1 cellular context compared by ENCODE assay signal in genomic region chr10:68562666-68563522, GRCh38.
TF ChIP-seq lines count a peak whose summit lies in the region.

No MANE protein-coding gene starts in this region.

TF ChIP-seq in K562, 482 proteins besides CTCF, POLR2A, EP300 and RAD21 (continued from another document and continues in another):
- peak; percentile 76 for TF ChIP-seq PRDM10 (IDR thresholded peaks at IDR 0.05; ENCODE audit: partially characterized antibody)
- TF ChIP-seq TFAM (CRISPR knock-in tag; conservative IDR thresholded peaks at IDR 0.05) = no peak
- no peak for TF ChIP-seq CBFB (CRISPR knock-in tag; IDR thresholded peaks at IDR 0.05)
- TF ChIP-seq YY1 (IDR thresholded peaks at IDR 0.05; ENCODE audit: borderline replicate concordance in 1 of 3, control insufficient read depth in 1 of 3, extremely low read depth in 1 of 3, insufficient read depth in 3 of 3, insufficient read length in 1 of 3, insufficient replicate concordance in 2 of 3, low read depth in 1 of 3, low read length in 2 of 3) = peak in 1 of 3 experiments; percentile 58
- TF ChIP-seq NCOA4 (IDR thresholded peaks at IDR 0.05; ENCODE audit: partially characterized antibody) = peak; percentile 83
- no peak for TF ChIP-seq TAF7 (tag; IDR thresholded peaks at IDR 0.05)
- TF ChIP-seq SMAD2 (IDR thresholded peaks at IDR 0.05; ENCODE audit: low read depth, low read length) = no peak
- TF ChIP-seq ATF1 (CRISPR knock-in tag; IDR thresholded peaks at IDR 0.05) = no peak
- TF ChIP-seq ATF1 (tag; IDR thresholded peaks at IDR 0.05) = no peak
- TF ChIP-seq HOMEZ (CRISPR knock-in tag; IDR thresholded peaks at IDR 0.05) = no peak
- TF ChIP-seq FOXO4 (CRISPR knock-in tag; IDR thresholded peaks at IDR 0.05) = no peak
- TF ChIP-seq ZNF785 (CRISPR knock-in tag; IDR thresholded peaks at IDR 0.05) = no peak
- TF ChIP-seq RBM14 (IDR thresholded peaks at IDR 0.05; ENCODE audit: borderline replicate concordance, insufficient read depth, low read depth, low read length) = no peak
- TF ChIP-seq ZBTB49 (CRISPR knock-in tag; IDR thresholded peaks at IDR 0.05; ENCODE audit: borderline replicate concordance) = no peak
- TF ChIP-seq MYBL2 (IDR thresholded peaks at IDR 0.05; ENCODE audit: low read depth) = no peak; the same call in 1 of the 2 replicates
- no peak for TF ChIP-seq MYBL2 (CRISPR knock-in tag; IDR thresholded peaks at IDR 0.05; ENCODE audit: borderline replicate concordance)
- no peak for TF ChIP-seq ZNF121 (CRISPR knock-in tag; conservative IDR thresholded peaks at IDR 0.05)
- no peak for TF ChIP-seq SRF (CRISPR knock-in tag; IDR thresholded peaks at IDR 0.05)
- TF ChIP-seq MAFK (IDR thresholded peaks at IDR 0.05; ENCODE audit: low read length) = no peak
- TF ChIP-seq NR1H2 (CRISPR knock-in tag; IDR thresholded peaks at IDR 0.05) = no peak
- TF ChIP-seq ZNF384 (IDR thresholded peaks at IDR 0.05; ENCODE audit: low read depth, low read length) = no peak
- TF ChIP-seq NR3C1 (CRISPR knock-in tag; IDR thresholded peaks at IDR 0.05) = no peak
- peak; percentile 94 to 95 for TF ChIP-seq MLLT1 (IDR thresholded peaks at IDR 0.05)
- TF ChIP-seq ETS1 (conservative IDR thresholded peaks at IDR 0.05; ENCODE audit: control insufficient read depth, low read depth, low read length) = no peak
- no peak for TF ChIP-seq ILK (tag; IDR thresholded peaks at IDR 0.05; ENCODE audit: borderline replicate concordance, low read depth)
- peak in 1 of 2 experiments; percentile 69; a peak in 1 of 4 replicates for TF ChIP-seq RCOR1 (IDR thresholded peaks at IDR 0.05; ENCODE audit: borderline replicate concordance in 1 of 2, low read depth in 2 of 2, low read length in 2 of 2)
- no peak for TF ChIP-seq ETV6 (IDR thresholded peaks at IDR 0.05; ENCODE audit: borderline replicate concordance in 1 of 2, low read depth in 2 of 2, low read length in 1 of 2)
- TF ChIP-seq ETV6 (CRISPR knock-in tag; IDR thresholded peaks at IDR 0.05; ENCODE audit: borderline replicate concordance) = no peak
- TF ChIP-seq ZKSCAN1 (IDR thresholded peaks at IDR 0.05; ENCODE audit: low read depth, low read length) = no peak
- TF ChIP-seq ETS2 (tag; IDR thresholded peaks at IDR 0.05; ENCODE audit: borderline replicate concordance, poor library complexity, severe bottlenecking) = no peak
- TF ChIP-seq SOX6 (IDR thresholded peaks at IDR 0.05) = 0 out of 2 replicates have a peak, but pooled peaks have one; percentile 5
- TF ChIP-seq SIX5 (IDR thresholded peaks at IDR 0.05; ENCODE audit: borderline replicate concordance in 1 of 2, insufficient read depth in 1 of 2, low read depth in 1 of 2, low read length in 2 of 2) = no peak
- no peak for TF ChIP-seq DLX4 (CRISPR knock-in tag; IDR thresholded peaks at IDR 0.05)
- no peak for TF ChIP-seq TFAP4 (CRISPR knock-in tag; IDR thresholded peaks at IDR 0.05; ENCODE audit: borderline replicate concordance)
- TF ChIP-seq ZNF444 (CRISPR knock-in tag; IDR thresholded peaks at IDR 0.05) = no peak
- TF ChIP-seq SAFB2 (IDR thresholded peaks at IDR 0.05; ENCODE audit: borderline replicate concordance, low read depth, low read length, severe bottlenecking) = no peak
- TF ChIP-seq HDAC8 (tag; IDR thresholded peaks at IDR 0.05) = no peak
- TF ChIP-seq MCM7 (IDR thresholded peaks at IDR 0.05) = peak in 1 of 2 experiments; percentile 76; a peak in 1 of 4 replicates
- TF ChIP-seq THAP12 (CRISPR knock-in tag; IDR thresholded peaks at IDR 0.05) = no peak
- no peak for TF ChIP-seq DIDO1 (tag; IDR thresholded peaks at IDR 0.05; ENCODE audit: low read depth)
- TF ChIP-seq ZNF134 (CRISPR knock-in tag; conservative IDR thresholded peaks at IDR 0.05) = 0 out of 2 replicates have a peak, but pooled peaks have one; percentile 21
